ENCODE assay signal across 2 cellular contexts in the genomic region with DNA sequence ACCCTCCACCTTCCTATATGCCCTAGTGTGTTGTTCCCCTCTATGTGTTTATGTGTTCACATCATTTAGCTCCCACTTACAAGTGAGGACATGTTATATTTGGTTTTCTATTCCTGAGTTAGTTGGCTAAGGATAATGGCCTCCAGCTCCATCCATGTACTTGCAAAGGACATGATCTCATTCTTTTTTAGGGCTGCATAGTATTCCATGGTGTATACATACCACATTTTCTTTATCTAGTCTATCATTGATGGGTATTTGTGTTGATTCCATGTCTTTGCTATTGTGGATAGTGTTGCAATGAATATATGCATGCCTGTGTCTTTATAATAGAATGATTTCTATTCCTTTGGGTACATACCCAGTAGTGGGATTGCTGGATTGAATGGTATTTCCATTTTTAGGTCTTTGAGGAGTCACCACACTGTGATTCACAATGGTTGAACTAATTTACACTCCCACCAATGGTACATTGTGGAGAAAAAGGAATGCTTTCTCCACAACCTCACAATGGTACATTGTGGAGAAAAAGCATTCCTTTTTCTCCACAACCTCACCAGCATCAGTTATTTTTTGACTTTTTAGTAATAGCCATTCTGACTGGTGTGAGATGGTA. TPM values are rescaled to one million over a fixed set of nuclear protein-coding genes. Genes with fewer than 3 reads are reported as not detected.
"Had no signal": no experiment of that assay in that cellular context is flagged by ENCODE, and none has a peak within 500 bp of the region (broad histone marks: within the 10 kb centered on the region; RNA-seq: fewer than 3 reads in every experiment).

No MANE protein-coding gene starts in this region.

RNA-seq across cellular contexts. Expression of gene ROR1, which starts 52.5 kb away (rescaled TPM):
- total RNA-seq: activated CD8-positive, alpha-beta memory T cell treated with anti-CD3 and anti-CD28 coated beads for 36 hours; T-helper 2 cell treated with Interferon-gamma antibody and Interleukin-4, amounts not matched to agents 100 ng/mL and 5 ng/mL, for 36 hours had no signal
